13 cellular contexts compared by ENCODE assay signal in the genomic region with DNA sequence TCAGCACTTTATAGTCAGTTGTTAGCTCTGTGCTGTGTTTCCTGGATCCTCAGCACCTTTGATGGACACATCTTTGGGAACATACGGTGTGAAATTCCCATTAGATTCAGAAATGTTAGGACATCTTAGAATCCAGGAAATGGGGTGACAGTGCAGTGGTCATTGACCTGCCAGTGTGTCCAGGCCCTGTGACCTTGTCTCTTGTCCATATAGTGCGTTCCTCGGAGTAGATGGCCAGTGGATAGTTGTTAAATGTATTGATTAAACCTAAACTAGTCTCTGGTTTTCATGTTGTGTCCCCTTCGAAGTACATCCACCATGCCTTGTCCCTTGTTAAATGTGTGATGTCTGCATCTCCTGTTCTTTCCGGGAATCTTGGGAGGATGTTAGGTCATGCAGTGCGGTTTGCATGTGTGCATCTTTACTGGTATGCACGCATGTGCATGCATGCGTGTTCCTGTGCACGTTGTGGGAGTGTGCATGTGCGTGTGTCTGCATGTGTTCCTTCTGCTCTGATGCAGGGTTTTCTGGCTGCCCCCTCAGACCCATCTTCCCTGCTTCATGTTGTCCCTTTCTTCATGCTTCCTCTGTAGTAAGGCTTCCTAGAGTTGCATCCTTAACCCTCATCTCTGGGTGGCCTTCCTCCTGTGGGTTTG. TPM values are rescaled to one million over a fixed set of nuclear protein-coding genes. Genes with fewer than 3 reads are reported as not detected.
DNase-seq lines count a peak whose midpoint lies in the region; ATAC-seq, FAIRE-seq and TF ChIP-seq lines count a peak whose summit lies in the region.
"Had no signal": no experiment of that assay in that cellular context is flagged by ENCODE, and none has a peak within 500 bp of the region (broad histone marks: within the 10 kb centered on the region; RNA-seq: fewer than 3 reads in every experiment).

No MANE protein-coding gene starts in this region.

- H3K4me3 ChIP-seq in left ventricle myocardium inferior (no peak overlapping the region), right atrium auricular region (no peak overlapping the region), WERI-Rb-1 (ENCODE audit: low read depth, low read length) (no peak overlapping the region), HepG2 (replicated peaks in 1 of 3; ENCODE audit: insufficient read depth in 1 of 3, low read depth in 2 of 3, low read length in 3 of 3) (peak overlapping the region in 1 of 3 experiments; percentile 44; a peak in 2 of 6 replicates)

- in situ Hi-C loops in HepG2 (cut with HindIII; ENCODE audit: extremely low pct_ligation_motif_present, low pct_unique_long_range_greater_than_20kb) = no loop called here

- H2AFZ ChIP-seq in HepG2 (ENCODE audit: low read length) = no peak overlapping the region

- TF ChIP-seq POLR2A in HepG2 (IDR thresholded peaks at IDR 0.05; ENCODE audit: insufficient read depth in 1 of 2, low read depth in 2 of 2, low read length in 2 of 2) = no peak

- POLR2A ChIA-PET in HepG2 (lab: Yijun Ruan, JAX) = no interaction called here

- H3K4me2 ChIP-seq in HepG2 (ENCODE audit: low read depth, low read length) = peak overlapping the region; percentile 65
- H3K4me2 ChIP-seq: KMS-11 had no signal

- intact Hi-C loops in left ventricle myocardium inferior (cut with micrococcal nuclease) = no loop called here
- intact Hi-C loops in HepG2 (cut with micrococcal nuclease; ENCODE audit: unreplicated experiment) = loop anchor here (5.0 kb wide), 1 partner anchor 33 kb away; the partner anchor contains the start of genes RANBP1 and TRMT2A

- peaks cover 15% of the 10 kb centered on the region; the same call in 1 of the 2 replicates for H4K20me1 ChIP-seq in HepG2 (ENCODE audit: insufficient read depth, low read length)

- H3K9ac ChIP-seq in HepG2 (ENCODE audit: insufficient read depth, low read depth, low read length) = peak overlapping the region; percentile 21; the same call in 1 of the 2 replicates
- H3K9ac ChIP-seq: KMS-11 had no signal

- H3K79me2 ChIP-seq in HepG2 (ENCODE audit: insufficient read depth, low read length) = peaks cover 64% of the 10 kb centered on the region

- no TSS peak for BruUV-seq in HepG2 (replicated peaks; lab: Mats Ljungman, UMichigan)

- H3K4me1 ChIP-seq in left ventricle myocardium inferior = peaks cover 66% of the 10 kb centered on the region
- H3K4me1 ChIP-seq in right atrium auricular region = peaks cover 0 to 53% of the 10 kb centered on the region in 2 donors
- peaks cover 54% of the 10 kb centered on the region for H3K4me1 ChIP-seq in HepG2 (ENCODE audit: insufficient read depth, low read length)

- H3K9me3 ChIP-seq in left ventricle myocardium inferior (replicated peaks) (no peaks in the 10 kb centered on the region), right atrium auricular region (no peaks in the 10 kb centered on the region), WERI-Rb-1 (ENCODE audit: severe bottlenecking) (no peaks in the 10 kb centered on the region), HepG2 (ENCODE audit: low read length) (no peaks in the 10 kb centered on the region)

- WGBS in HepG2 (ENCODE audit: low lambda C conversion rate) = 71% methylated on average over 7 of the region's 10 CpGs

- peak overlapping the region; percentile 27 for H3K27ac ChIP-seq in left ventricle myocardium inferior (replicated peaks)
- peak overlapping the region in 1 of 2 donors; percentile 14 for H3K27ac ChIP-seq in right atrium auricular region
- H3K27ac ChIP-seq in WERI-Rb-1 = peak overlapping the region; percentile 42; the same call in 1 of the 2 replicates
- peak overlapping the region; percentile 61 for H3K27ac ChIP-seq in HepG2 (ENCODE audit: extremely low read length, insufficient read depth, low read length)
- H3K27ac ChIP-seq: KMS-11 had no signal

- CTCF ChIA-PET in HepG2 (lab: Yijun Ruan, JAX; ENCODE audit: low intra/inter-chr PET ratio, low total read pairs) = no interaction called here

- H3K27me3 ChIP-seq in left ventricle myocardium inferior (ENCODE audit: low read depth) (no peaks in the 10 kb centered on the region), right atrium auricular region (no peaks in the 10 kb centered on the region), WERI-Rb-1 (ENCODE audit: insufficient read depth, low read depth, severe bottlenecking) (no peaks in the 10 kb centered on the region), HepG2 (ENCODE audit: control insufficient read depth in 1 of 2, insufficient read depth in 2 of 2, low read length in 2 of 2) (no peaks in the 10 kb centered on the region; a peak in 1 of 5 replicates)

- peaks cover 36% of the 10 kb centered on the region for H3K36me3 ChIP-seq in left ventricle myocardium inferior
- H3K36me3 ChIP-seq in right atrium auricular region = peaks cover 34% of the 10 kb centered on the region
- H3K36me3 ChIP-seq in WERI-Rb-1 = peaks cover 80% of the 10 kb centered on the region
- H3K36me3 ChIP-seq in HepG2 (replicated peaks in 1 of 2; ENCODE audit: control insufficient read depth in 1 of 2, insufficient read depth in 2 of 2, low read length in 2 of 2) = peaks cover 34 to 43% of the 10 kb centered on the region in 2 experiments

- TF ChIP-seq CTCF in left ventricle myocardium inferior (IDR thresholded peaks at IDR 0.05; ENCODE audit: borderline replicate concordance) = no peak
- no peak for TF ChIP-seq CTCF in right atrium auricular region (IDR thresholded peaks at IDR 0.05)
- TF ChIP-seq CTCF in WERI-Rb-1 (IDR thresholded peaks at IDR 0.05; ENCODE audit: low read depth, low read length) = no peak
- no peak for TF ChIP-seq CTCF in HepG2 (CRISPR knock-in tag; IDR thresholded peaks at IDR 0.05)

- FAIRE-seq in HepG2 (lab: Jason Lieb, UNC) (no peak), urothelium cell line (lab: Jason Lieb, UNC) (peak; percentile 85)
- FAIRE-seq: G401.6 had no signal

- DNase-seq in left ventricle myocardium inferior = no peak
- no peak for DNase-seq in right atrium auricular region (ENCODE audit: low spot score)
- DNase-seq in WERI-Rb-1 = no peak
- no peak for DNase-seq in HepG2 (ENCODE audit: low spot score)
- no peak for DNase-seq in urothelium cell line (ENCODE audit: low spot score)
- no peak for DNase-seq in HUDEP-2 (lab: John Stamatoyannopoulos, UW; ENCODE audit: unreplicated experiment in 76 of 76)
- DNase-seq in DMS 273 (lab: John Stamatoyannopoulos, UW; ENCODE audit: unreplicated experiment) = no peak
- no peak for DNase-seq in NCI-H82 (lab: John Stamatoyannopoulos, UW)
- DNase-seq: activated CD4-positive, alpha-beta T cell treated with anti-CD3 and anti-CD28 coated beads, Interleukin-2, amount 50 U/mL, for 4 hours; NCI-H2081; occipital lobe had no signal

- TF ChIP-seq RAD21 in HepG2 (CRISPR knock-in tag; IDR thresholded peaks at IDR 0.05) = no peak

- no peak for ATAC-seq in HepG2

- no peak for TF ChIP-seq EP300 in HepG2 (IDR thresholded peaks at IDR 0.05; ENCODE audit: low read depth in 2 of 2, low read length in 2 of 2)
- TF ChIP-seq EP300 in HepG2 (CRISPR knock-in tag; IDR thresholded peaks at IDR 0.05; ENCODE audit: borderline replicate concordance) = no peak

RNA-seq across cellular contexts. Expression of gene DGCR8, which starts 4.0 kb away (rescaled TPM):
- total RNA-seq in left ventricle myocardium inferior (16.8 TPM), right atrium auricular region (10 to 100 TPM in 1 of 2 donors, 1 to 10 TPM in 1; 8.3 to 12.1 TPM), HepG2 (2016; rRNA removed; fragmentation: Illumina TruSeq; extraction: Trizol) (14.8 and 23.2 TPM in 2 replicates)
- total RNA-seq in HepG2 (2016; cell fraction: cytosol; rRNA removed; fragmentation: Illumina TruSeq; extraction: Trizol; ENCODE audit: low read depth) = 6.6 and 9.7 TPM in 2 replicates
- total RNA-seq in HepG2 (2016; cell fraction: insoluble cytoplasmic fraction; rRNA removed; fragmentation: Illumina TruSeq; extraction: Trizol) = 12.0 and 23.2 TPM in 2 replicates
- 9.0 and 9.2 TPM in 2 replicates for total RNA-seq in HepG2 (2016; cell fraction: membrane; rRNA removed; fragmentation: Illumina TruSeq; extraction: Trizol)
- 31.9 and 36.2 TPM in 2 replicates for total RNA-seq in HepG2 (2016; cell fraction: nucleus; rRNA removed; fragmentation: Illumina TruSeq; extraction: Trizol)
- 10.2 and 14.6 TPM in 2 replicates for polyA plus RNA-seq in HepG2 (2011; rRNA removed)
- polyA plus RNA-seq in HepG2 (2011; cell fraction: cytosol; rRNA removed) = 5.7 and 6.4 TPM in 2 replicates
- polyA plus RNA-seq in HepG2 (2011; cell fraction: nucleus; rRNA removed) = 78.1 and 81.2 TPM in 2 replicates
- 11.5 and 13.9 TPM in 2 replicates for polyA plus RNA-seq in HepG2 (2012)
- polyA plus RNA-seq in HepG2 (2016; cell fraction: cytosol; fragmentation: Illumina TruSeq; extraction: Trizol; ENCODE audit: low read depth) = 2.2 and 2.4 TPM in 2 replicates
- polyA plus RNA-seq in HepG2 (2016; cell fraction: insoluble cytoplasmic fraction; fragmentation: Illumina TruSeq; extraction: Trizol; ENCODE audit: low read depth) = 11.4 and 14.1 TPM in 2 replicates
- polyA plus RNA-seq in HepG2 (2016; cell fraction: membrane; fragmentation: Illumina TruSeq; extraction: Trizol; ENCODE audit: low read depth) = 4.9 TPM in 2 replicates
- polyA plus RNA-seq in HepG2 (2016; cell fraction: nucleus; fragmentation: Illumina TruSeq; extraction: Trizol; ENCODE audit: insufficient read depth, low read depth) = 67.7 and 78.1 TPM in 2 replicates
- polyA minus RNA-seq in HepG2 (2011; rRNA and poly(A)+ RNA removed; ENCODE audit: low replicate concordance) = 25.9 and 28.5 TPM in 2 replicates
- 4.4 and 5.3 TPM in 2 replicates for polyA minus RNA-seq in HepG2 (2011; cell fraction: cytosol; rRNA and poly(A)+ RNA removed)
- polyA minus RNA-seq in HepG2 (2011; cell fraction: nucleus; rRNA and poly(A)+ RNA removed) = 31.7 and 34.0 TPM in 2 replicates

RNA-seq across cellular contexts. Expression of gene RANBP1, which starts 31.9 kb away (rescaled TPM):
- total RNA-seq in left ventricle myocardium inferior (39.6 TPM), right atrium auricular region (10 to 100 TPM; 63.6 to 96.5 TPM), HepG2 (2016; rRNA removed; fragmentation: Illumina TruSeq; extraction: Trizol) (492 and 544 TPM in 2 replicates)
- total RNA-seq in HepG2 (2016; cell fraction: cytosol; rRNA removed; fragmentation: Illumina TruSeq; extraction: Trizol; ENCODE audit: low read depth) = 261 and 299 TPM in 2 replicates
- total RNA-seq in HepG2 (2016; cell fraction: insoluble cytoplasmic fraction; rRNA removed; fragmentation: Illumina TruSeq; extraction: Trizol) = 488 and 609 TPM in 2 replicates
- total RNA-seq in HepG2 (2016; cell fraction: membrane; rRNA removed; fragmentation: Illumina TruSeq; extraction: Trizol) = 327 and 371 TPM in 2 replicates
- total RNA-seq in HepG2 (2016; cell fraction: nucleus; rRNA removed; fragmentation: Illumina TruSeq; extraction: Trizol) = 174 and 196 TPM in 2 replicates
- polyA plus RNA-seq in HepG2 (2011; rRNA removed) = 167 and 181 TPM in 2 replicates
- 186 and 192 TPM in 2 replicates for polyA plus RNA-seq in HepG2 (2011; cell fraction: cytosol; rRNA removed)
- 148 and 170 TPM in 2 replicates for polyA plus RNA-seq in HepG2 (2011; cell fraction: nucleus; rRNA removed)
- 127 and 149 TPM in 2 replicates for polyA plus RNA-seq in HepG2 (2012)
- polyA plus RNA-seq in HepG2 (2016; cell fraction: cytosol; fragmentation: Illumina TruSeq; extraction: Trizol; ENCODE audit: low read depth) = 239 and 293 TPM in 2 replicates
- 614 and 703 TPM in 2 replicates for polyA plus RNA-seq in HepG2 (2016; cell fraction: insoluble cytoplasmic fraction; fragmentation: Illumina TruSeq; extraction: Trizol; ENCODE audit: low read depth)
- 272 and 323 TPM in 2 replicates for polyA plus RNA-seq in HepG2 (2016; cell fraction: membrane; fragmentation: Illumina TruSeq; extraction: Trizol; ENCODE audit: low read depth)
- polyA plus RNA-seq in HepG2 (2016; cell fraction: nucleus; fragmentation: Illumina TruSeq; extraction: Trizol; ENCODE audit: insufficient read depth, low read depth) = 346 and 368 TPM in 2 replicates
- polyA minus RNA-seq in HepG2 (2011; rRNA and poly(A)+ RNA removed; ENCODE audit: low replicate concordance) = 156 and 233 TPM in 2 replicates
- 76.0 and 88.9 TPM in 2 replicates for polyA minus RNA-seq in HepG2 (2011; cell fraction: cytosol; rRNA and poly(A)+ RNA removed)
- 52.2 and 57.9 TPM in 2 replicates for polyA minus RNA-seq in HepG2 (2011; cell fraction: nucleus; rRNA and poly(A)+ RNA removed)

RNA-seq across cellular contexts. Expression of gene TRMT2A, which starts 33.0 kb away (rescaled TPM):
- total RNA-seq in left ventricle myocardium inferior (27.8 TPM), right atrium auricular region (10 to 100 TPM; 16.0 to 17.6 TPM), HepG2 (2016; rRNA removed; fragmentation: Illumina TruSeq; extraction: Trizol) (18.4 and 30.3 TPM in 2 replicates)
- 11.5 and 14.4 TPM in 2 replicates for total RNA-seq in HepG2 (2016; cell fraction: cytosol; rRNA removed; fragmentation: Illumina TruSeq; extraction: Trizol; ENCODE audit: low read depth)
- total RNA-seq in HepG2 (2016; cell fraction: insoluble cytoplasmic fraction; rRNA removed; fragmentation: Illumina TruSeq; extraction: Trizol) = 16.2 and 32.5 TPM in 2 replicates
- 15.5 and 21.4 TPM in 2 replicates for total RNA-seq in HepG2 (2016; cell fraction: membrane; rRNA removed; fragmentation: Illumina TruSeq; extraction: Trizol)
- total RNA-seq in HepG2 (2016; cell fraction: nucleus; rRNA removed; fragmentation: Illumina TruSeq; extraction: Trizol) = 35.9 and 49.2 TPM in 2 replicates
- 24.0 and 30.8 TPM in 2 replicates for polyA plus RNA-seq in HepG2 (2011; rRNA removed)
- polyA plus RNA-seq in HepG2 (2011; cell fraction: cytosol; rRNA removed) = 12.3 and 19.2 TPM in 2 replicates
- 251 and 263 TPM in 2 replicates for polyA plus RNA-seq in HepG2 (2011; cell fraction: nucleus; rRNA removed)
- 17.6 and 20.5 TPM in 2 replicates for polyA plus RNA-seq in HepG2 (2012)
- 7.7 TPM in 2 replicates for polyA plus RNA-seq in HepG2 (2016; cell fraction: cytosol; fragmentation: Illumina TruSeq; extraction: Trizol; ENCODE audit: low read depth)
- 20.9 and 22.1 TPM in 2 replicates for polyA plus RNA-seq in HepG2 (2016; cell fraction: insoluble cytoplasmic fraction; fragmentation: Illumina TruSeq; extraction: Trizol; ENCODE audit: low read depth)
- polyA plus RNA-seq in HepG2 (2016; cell fraction: membrane; fragmentation: Illumina TruSeq; extraction: Trizol; ENCODE audit: low read depth) = 11.9 and 13.0 TPM in 2 replicates
- polyA plus RNA-seq in HepG2 (2016; cell fraction: nucleus; fragmentation: Illumina TruSeq; extraction: Trizol; ENCODE audit: insufficient read depth, low read depth) = 95.8 and 103 TPM in 2 replicates
- 51.2 and 62.1 TPM in 2 replicates for polyA minus RNA-seq in HepG2 (2011; rRNA and poly(A)+ RNA removed; ENCODE audit: low replicate concordance)
- polyA minus RNA-seq in HepG2 (2011; cell fraction: cytosol; rRNA and poly(A)+ RNA removed) = 10.6 and 13.6 TPM in 2 replicates
- polyA minus RNA-seq in HepG2 (2011; cell fraction: nucleus; rRNA and poly(A)+ RNA removed) = 48.9 and 53.0 TPM in 2 replicates

RNA-seq across cellular contexts. Expression of gene ZDHHC8, which starts 47.6 kb away (rescaled TPM):
- total RNA-seq in left ventricle myocardium inferior (42.4 TPM), right atrium auricular region (10 to 100 TPM; 13.5 to 16.6 TPM), HepG2 (2016; rRNA removed; fragmentation: Illumina TruSeq; extraction: Trizol) (2.2 and 7.5 TPM in 2 replicates)
- total RNA-seq in HepG2 (2016; cell fraction: cytosol; rRNA removed; fragmentation: Illumina TruSeq; extraction: Trizol; ENCODE audit: low read depth) = 9.7 and 13.0 TPM in 2 replicates
- 2.3 and 6.9 TPM in 2 replicates for total RNA-seq in HepG2 (2016; cell fraction: insoluble cytoplasmic fraction; rRNA removed; fragmentation: Illumina TruSeq; extraction: Trizol)
- total RNA-seq in HepG2 (2016; cell fraction: membrane; rRNA removed; fragmentation: Illumina TruSeq; extraction: Trizol) = 7.3 and 7.7 TPM in 2 replicates
- 10.4 and 12.9 TPM in 2 replicates for total RNA-seq in HepG2 (2016; cell fraction: nucleus; rRNA removed; fragmentation: Illumina TruSeq; extraction: Trizol)
- 21.3 and 23.8 TPM in 2 replicates for polyA plus RNA-seq in HepG2 (2011; rRNA removed)
- 7.4 and 11.5 TPM in 2 replicates for polyA plus RNA-seq in HepG2 (2011; cell fraction: cytosol; rRNA removed)
- polyA plus RNA-seq in HepG2 (2011; cell fraction: nucleus; rRNA removed) = 339 and 424 TPM in 2 replicates
- polyA plus RNA-seq in HepG2 (2012) = 20.4 and 23.6 TPM in 2 replicates
- polyA plus RNA-seq in HepG2 (2016; cell fraction: cytosol; fragmentation: Illumina TruSeq; extraction: Trizol; ENCODE audit: low read depth) = 4.7 and 5.5 TPM in 2 replicates
- 6.9 and 9.6 TPM in 2 replicates for polyA plus RNA-seq in HepG2 (2016; cell fraction: insoluble cytoplasmic fraction; fragmentation: Illumina TruSeq; extraction: Trizol; ENCODE audit: low read depth)
- polyA plus RNA-seq in HepG2 (2016; cell fraction: membrane; fragmentation: Illumina TruSeq; extraction: Trizol; ENCODE audit: low read depth) = 13.6 and 14.9 TPM in 2 replicates
- polyA plus RNA-seq in HepG2 (2016; cell fraction: nucleus; fragmentation: Illumina TruSeq; extraction: Trizol; ENCODE audit: insufficient read depth, low read depth) = 107 and 110 TPM in 2 replicates
- 10.0 and 10.2 TPM in 2 replicates for polyA minus RNA-seq in HepG2 (2011; rRNA and poly(A)+ RNA removed; ENCODE audit: low replicate concordance)
- polyA minus RNA-seq in HepG2 (2011; cell fraction: cytosol; rRNA and poly(A)+ RNA removed) = 4.3 and 6.2 TPM in 2 replicates
- 11.3 and 19.8 TPM in 2 replicates for polyA minus RNA-seq in HepG2 (2011; cell fraction: nucleus; rRNA and poly(A)+ RNA removed)
